Comparison of ENCODE assay signal across 10 cellular contexts in genomic region chr3:16476636-16477035, GRCh38. TPM values are rescaled to one million over a fixed set of nuclear protein-coding genes. Genes with fewer than 3 reads are reported as not detected.
DNase-seq lines count a peak whose midpoint lies in the region; ATAC-seq and TF ChIP-seq lines count a peak whose summit lies in the region.
"Had no signal": no experiment of that assay in that cellular context is flagged by ENCODE, and none has a peak within 500 bp of the region (broad histone marks: within the 10 kb centered on the region; RNA-seq: fewer than 3 reads in every experiment).

No MANE protein-coding gene starts in this region.

- peaks cover 8% of the 10 kb centered on the region for H3K36me3 ChIP-seq in brain microvascular endothelial cell (replicated peaks)
- H3K36me3 ChIP-seq: HAP-1 had no signal

- DNase-seq in brain microvascular endothelial cell (peak; percentile 93), skeletal muscle cell (ENCODE audit: low read depth) (peak; percentile 94), ureter (ENCODE audit: low spot score) (no peak), SW480 (ENCODE audit: low spot score) (no peak)
- DNase-seq: NCI-H510A treated with DMSO at 0.1 percent for 48 hours had no signal

- in situ Hi-C loops in brain microvascular endothelial cell (cut with HindIII; ENCODE audit: low pct_ligation_motif_present, low sequenced_read_pairs), result no loop called here

- no peak overlapping the region for H3K4me3 ChIP-seq in brain microvascular endothelial cell (ENCODE audit: low read depth, low read length)
- no peak overlapping the region for H3K4me3 ChIP-seq in skeletal muscle cell (ENCODE audit: low read depth, low read length)
- H3K4me3 ChIP-seq: HAP-1 had no signal

- H3K27me3 ChIP-seq in brain microvascular endothelial cell (replicated peaks), result no peaks in the 10 kb centered on the region

- ATAC-seq in GM18870 (IDR thresholded peaks at IDR 0.05; ENCODE audit: unreplicated experiment), result peak; percentile 57
- peak; percentile 48 for ATAC-seq in HG03378 (IDR thresholded peaks at IDR 0.05; ENCODE audit: unreplicated experiment)
- no peak for ATAC-seq in GM21526 (IDR thresholded peaks at IDR 0.05; ENCODE audit: low FRiP score, unreplicated experiment)
- ATAC-seq: left lobe of liver had no signal

- H3K27ac ChIP-seq in brain microvascular endothelial cell, result peak overlapping the region; percentile 94

- no peak for TF ChIP-seq CTCF in brain microvascular endothelial cell (IDR thresholded peaks at IDR 0.05; ENCODE audit: low read depth, low read length, missing control alignments)

RNA-seq across cellular contexts. Expression of gene RFTN1, which starts 36.9 kb away (rescaled TPM):
- total RNA-seq in ureter, result 24.4 TPM

Comparison
In these comparisons a context has a peak if more than half of its experiments do, and no peak if none do; other contexts are left out.
1. DNase-seq: peak in brain microvascular endothelial cell (single experiment) and skeletal muscle cell (single experiment); none in ureter (single experiment) and SW480 (single experiment).